23 cellular contexts compared by ENCODE assay signal in genomic region chr4:1487106-1487505, GRCh38.
"Had no signal": no experiment of that assay in that cellular context is flagged by ENCODE, and none has a peak within 500 bp of the region (broad histone marks: within the 10 kb centered on the region; RNA-seq: fewer than 3 reads in every experiment).

No MANE protein-coding gene starts in this region.

- H3K36me3 ChIP-seq: SJCRH30 had no signal

- H3K27me3 ChIP-seq: SJCRH30 had no signal

- H3K4me3 ChIP-seq: SJCRH30 had no signal

- H3K27ac ChIP-seq: HL-60, SJCRH30 had no signal

- DNase-seq: KBM-7, MV-4-11, NCI-H1048, NCI-H1105 treated with DMSO at 0.1 percent for 48 hours, NCI-H1417 treated with DMSO at 0.1 percent for 48 hours, NCI-H146, NCI-H1694 treated with DMSO at 0.1 percent for 48 hours, NCI-H1930, NCI-H2081, NCI-H2107, NCI-H2227 treated with DMSO at 0.1 percent for 48 hours, NCI-H446, NCI-H510A, NCI-H524 treated with DMSO at 0.1 percent for 48 hours, NCI-H69, NCI-H774, RPMI8226, SHP77 treated with DMSO at 0.1 percent for 48 hours, SJCRH30 had no signal

- FAIRE-seq: HTR-8/SVneo, RCC 7860 had no signal

- ATAC-seq: SK-N-SH treated with all-trans-retinoic acid at 6 μM for 48 hours had no signal

- H3K4me1 ChIP-seq: SJCRH30 had no signal
